In genomic region chr19:40663712-40664692, GRCh38 we compare ENCODE assay signal across 2 cellular contexts.
TF ChIP-seq lines count a peak whose summit lies in the region.

No MANE protein-coding gene starts in this region.

TF ChIP-seq in SK-N-SH, 30 proteins besides CTCF, POLR2A, EP300 and RAD21:
- TF ChIP-seq POLR2AphosphoS5 (IDR thresholded peaks at IDR 0.05; ENCODE audit: low read depth, low read length) (peak; percentile 4; the same call in 1 of the 2 replicates), MXI1 (IDR thresholded peaks at IDR 0.05; ENCODE audit: low read depth, low read length) (no peak), FOXJ3 (CRISPR knock-in tag; IDR thresholded peaks at IDR 0.05) (no peak), CHD2 (IDR thresholded peaks at IDR 0.05; ENCODE audit: low read length, partially characterized antibody) (no peak), MAX (IDR thresholded peaks at IDR 0.05; ENCODE audit: low read depth) (no peak), REST (IDR thresholded peaks at IDR 0.05; ENCODE audit: low read depth, low read length) (no peak), TCF12 (IDR thresholded peaks at IDR 0.05) (0 out of 2 replicates have a peak, but pooled peaks have one; percentile 9), PBX3 (IDR thresholded peaks at IDR 0.05) (peak; percentile 36; the same call in 1 of the 2 replicates), FOSL2 (IDR thresholded peaks at IDR 0.05; ENCODE audit: borderline replicate concordance, low read depth) (peak; percentile 59; the same call in 1 of the 2 replicates), USF2 (IDR thresholded peaks at IDR 0.05; ENCODE audit: borderline replicate concordance, low read depth, low read length) (no peak), USF1 (IDR thresholded peaks at IDR 0.05; ENCODE audit: borderline replicate concordance, low read depth) (no peak), TAF1 (IDR thresholded peaks at IDR 0.05; ENCODE audit: borderline replicate concordance, low read depth, low read length) (no peak), RCOR1 (IDR thresholded peaks at IDR 0.05; ENCODE audit: low read length) (no peak), JUND (IDR thresholded peaks at IDR 0.05) (peak; percentile 30; the same call in 1 of the 2 replicates), ELF1 (IDR thresholded peaks at IDR 0.05) (no peak), SIN3A (IDR thresholded peaks at IDR 0.05; ENCODE audit: borderline replicate concordance, low read depth, low read length) (no peak), GATA2 (CRISPR knock-in tag; IDR thresholded peaks at IDR 0.05) (0 out of 2 replicates have a peak, but pooled peaks have one; percentile 10)

TF ChIP-seq in H1, 55 proteins besides CTCF, POLR2A, EP300 and RAD21:
- TF ChIP-seq E2F6 (IDR thresholded peaks at IDR 0.05), result no peak
- TF ChIP-seq CBX5 (IDR thresholded peaks at IDR 0.05; ENCODE audit: low read depth, low read length), result no peak
